Comparison of ENCODE assay signal across 8 cellular contexts in the genomic region with DNA sequence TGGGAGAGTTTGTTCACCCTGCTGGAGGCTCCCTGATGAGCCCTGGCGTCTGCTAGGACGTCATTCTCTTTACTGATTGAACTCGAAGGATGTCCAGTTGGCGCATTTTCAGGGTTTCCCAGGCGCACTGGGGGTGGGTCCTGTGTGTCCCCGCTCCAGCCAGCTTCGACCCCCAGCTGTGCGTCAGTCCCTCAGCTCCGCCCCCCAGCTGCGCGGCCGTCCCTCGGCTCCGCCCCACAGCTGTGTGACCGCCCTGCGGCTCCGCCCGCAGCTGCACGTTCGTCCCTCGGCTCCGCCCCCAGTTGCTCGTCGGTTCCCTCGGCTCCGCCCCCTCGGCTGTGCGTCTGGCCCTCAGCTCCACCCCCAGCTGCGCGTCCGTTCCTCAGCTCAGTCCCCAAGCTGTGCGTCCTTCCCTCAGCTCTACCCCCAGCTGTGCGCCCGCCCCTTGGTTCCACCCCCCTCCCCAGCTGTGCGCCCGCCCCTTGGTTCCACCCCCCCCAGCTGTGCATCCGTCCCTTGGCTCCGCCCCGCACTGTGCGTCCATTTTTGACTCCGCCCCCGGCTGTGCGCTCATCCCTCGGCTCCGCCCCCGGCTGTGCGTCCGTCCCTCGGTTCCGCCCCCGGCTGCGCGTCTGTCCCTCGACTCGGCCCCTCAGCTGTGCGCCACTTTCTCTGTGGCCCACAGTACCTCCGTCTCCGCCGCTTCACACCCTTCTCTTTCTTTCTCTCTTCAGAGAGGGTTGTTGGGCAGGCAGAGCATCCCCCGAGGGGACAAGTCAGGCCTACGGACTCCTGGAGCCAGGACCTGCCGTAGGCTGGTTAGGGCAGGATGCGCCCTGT.
DNase-seq lines count a peak whose midpoint lies in the region; ATAC-seq and TF ChIP-seq lines count a peak whose summit lies in the region.

No MANE protein-coding gene starts in this region.

- H3K27ac Mint-ChIP-seq in activated T-helper 2 cell treated with anti-CD3 and anti-CD28 coated beads, Interferon-gamma antibody, Interleukin-2, Interleukin-4, amounts not matched to agents 10 μg/mL and 5 μg/mL and 100 μg/mL, durations not matched to agents 14 hours and 24 hours and 36 hours: peak overlapping the region; percentile 52
- peak overlapping the region; percentile 50 to 78 for H3K27ac Mint-ChIP-seq in natural killer cell treated with Interleukin-12 subunit alpha and Interleukin-12 subunit beta and Interleukin-15 and Interleukin-18, amount 100 ng/mL, for 72 hours

- peak; percentile 88 for ATAC-seq in GM21367 (IDR thresholded peaks at IDR 0.05; ENCODE audit: unreplicated experiment)
- peak; percentile 97 for ATAC-seq in natural killer cell treated with Interleukin-12 subunit alpha and Interleukin-12 subunit beta and Interleukin-15 and Interleukin-18, amount 100 ng/mL, for 72 hours

- CTCF ChIA-PET in RWPE1 (lab: Yijun Ruan, JAX): interaction anchor here (1.2 kb wide), 1 partner anchor 41 kb away, joined by 3 read pairs; no protein-coding TSS in a partner anchor

- H3K27me3 Mint-ChIP-seq in activated T-helper 2 cell treated with anti-CD3 and anti-CD28 coated beads, Interferon-gamma antibody, Interleukin-2, Interleukin-4, amounts not matched to agents 10 μg/mL and 5 μg/mL and 100 μg/mL, durations not matched to agents 14 hours and 24 hours and 36 hours (ENCODE audit: low read depth): no peaks in the 10 kb centered on the region
- H3K27me3 Mint-ChIP-seq in natural killer cell treated with Interleukin-12 subunit alpha and Interleukin-12 subunit beta and Interleukin-15 and Interleukin-18, amount 100 ng/mL, for 72 hours: no peaks in the 10 kb centered on the region

- H3K9me3 Mint-ChIP-seq in activated T-helper 2 cell treated with anti-CD3 and anti-CD28 coated beads, Interferon-gamma antibody, Interleukin-2, Interleukin-4, amounts not matched to agents 10 μg/mL and 5 μg/mL and 100 μg/mL, durations not matched to agents 14 hours and 24 hours and 36 hours: no peaks in the 10 kb centered on the region
- no peaks in the 10 kb centered on the region for H3K9me3 Mint-ChIP-seq in natural killer cell treated with Interleukin-12 subunit alpha and Interleukin-12 subunit beta and Interleukin-15 and Interleukin-18, amount 100 ng/mL, for 72 hours

- no peak for TF ChIP-seq CTCF in RWPE1 (conservative IDR thresholded peaks at IDR 0.05; ENCODE audit: low read depth)
- no peak for TF ChIP-seq CTCF in fibroblast of pulmonary artery (IDR thresholded peaks at IDR 0.05; ENCODE audit: low read length, missing control alignments)

- peak overlapping the region; percentile 49 for H3K4me3 ChIP-seq in fibroblast of pulmonary artery (replicated peaks; ENCODE audit: low read depth, low read length)

- POLR2A ChIA-PET in RWPE1 (lab: Yijun Ruan, JAX; ENCODE audit: low non-redundant PET): interaction anchor here (0.9 kb wide), 1 partner anchor 354 kb away, joined by 3 read pairs; no protein-coding TSS in a partner anchor

- H3K4me3 Mint-ChIP-seq in activated T-helper 2 cell treated with anti-CD3 and anti-CD28 coated beads, Interferon-gamma antibody, Interleukin-2, Interleukin-4, amounts not matched to agents 10 μg/mL and 5 μg/mL and 100 μg/mL, durations not matched to agents 14 hours and 24 hours and 36 hours (ENCODE audit: low read depth): peak overlapping the region; percentile 76
- peak overlapping the region; percentile 80 for H3K4me3 Mint-ChIP-seq in natural killer cell treated with Interleukin-12 subunit alpha and Interleukin-12 subunit beta and Interleukin-15 and Interleukin-18, amount 100 ng/mL, for 72 hours

- intact Hi-C loops in activated T-helper 2 cell treated with anti-CD3 and anti-CD28 coated beads, Interferon-gamma antibody, Interleukin-2, Interleukin-4, amounts not matched to agents 10 μg/mL and 5 μg/mL and 100 μg/mL, durations not matched to agents 14 hours and 24 hours and 36 hours (cut with micrococcal nuclease): loop anchor here (2.0 to 10.0 kb wide), 3 partner anchors 62 to 394 kb away; a partner anchor contains a TSS

- peak; percentile 99 for DNase-seq in CD1c-positive myeloid dendritic cell (ENCODE audit: extremely low spot score)
- peak; percentile 81 for DNase-seq in HT1080 (ENCODE audit: low read depth)
- DNase-seq in RWPE1 (ENCODE audit: low spot score): peak; percentile 95
- peak; percentile 96 for DNase-seq in activated T-helper 2 cell treated with anti-CD3 and anti-CD28 coated beads, Interferon-gamma antibody, Interleukin-2, Interleukin-4, amounts not matched to agents 10 μg/mL and 5 μg/mL and 100 μg/mL, durations not matched to agents 14 hours and 24 hours and 36 hours (ENCODE audit: low spot score)
- peak; percentile 99 for DNase-seq in fibroblast of pulmonary artery (ENCODE audit: low read depth)
- DNase-seq in natural killer cell treated with Interleukin-12 subunit alpha and Interleukin-12 subunit beta and Interleukin-15 and Interleukin-18, amount 100 ng/mL, for 72 hours (ENCODE audit: low spot score): peak; percentile 99
- peak; percentile 94 to 98 (median 95) for DNase-seq in stimulated activated naive CD4-positive, alpha-beta T cell (lab: John Stamatoyannopoulos, UW)

- no peaks in the 10 kb centered on the region for H3K36me3 Mint-ChIP-seq in activated T-helper 2 cell treated with anti-CD3 and anti-CD28 coated beads, Interferon-gamma antibody, Interleukin-2, Interleukin-4, amounts not matched to agents 10 μg/mL and 5 μg/mL and 100 μg/mL, durations not matched to agents 14 hours and 24 hours and 36 hours (ENCODE audit: low read depth)
- H3K36me3 Mint-ChIP-seq in natural killer cell treated with Interleukin-12 subunit alpha and Interleukin-12 subunit beta and Interleukin-15 and Interleukin-18, amount 100 ng/mL, for 72 hours: no peaks in the 10 kb centered on the region

- H3K27ac ChIP-seq in RWPE1: peak overlapping the region; percentile 65

- H3K4me1 Mint-ChIP-seq in activated T-helper 2 cell treated with anti-CD3 and anti-CD28 coated beads, Interferon-gamma antibody, Interleukin-2, Interleukin-4, amounts not matched to agents 10 μg/mL and 5 μg/mL and 100 μg/mL, durations not matched to agents 14 hours and 24 hours and 36 hours (ENCODE audit: low read depth): peaks cover 8% of the 10 kb centered on the region
- peaks cover 5 to 8% of the 10 kb centered on the region in 2 donors for H3K4me1 Mint-ChIP-seq in natural killer cell treated with Interleukin-12 subunit alpha and Interleukin-12 subunit beta and Interleukin-15 and Interleukin-18, amount 100 ng/mL, for 72 hours (ENCODE audit: low read depth in 2 of 2)

Comparison
In these comparisons a context has a peak if more than half of its experiments do, and no peak if none do; other contexts are left out.
1. Peak in every context shown above with its lines: DNase-seq, ATAC-seq, H3K4me3 ChIP-seq and H3K27ac ChIP-seq.